Comparison of ENCODE assay signal across 8 cellular contexts in the genomic region with DNA sequence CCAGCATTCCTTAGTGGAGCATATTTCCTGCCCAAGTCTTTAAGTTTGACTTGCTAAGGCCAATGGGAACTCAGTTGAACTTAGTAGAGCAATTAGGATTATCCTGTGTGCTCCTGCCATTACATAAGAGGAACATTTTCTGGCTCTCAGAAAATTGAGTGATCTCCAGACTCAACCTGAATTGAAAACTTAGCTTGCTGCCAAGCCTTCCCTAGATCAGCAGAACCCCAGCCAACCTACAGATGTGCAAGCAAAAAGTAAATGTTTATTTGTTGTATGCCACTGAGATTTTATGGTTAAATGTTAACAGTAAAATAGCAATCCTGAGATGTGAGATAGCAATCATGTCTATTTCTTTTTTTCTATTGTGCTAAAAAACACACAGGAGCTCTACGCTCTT.
"Had no signal": no experiment of that assay in that cellular context is flagged by ENCODE, and none has a peak within 500 bp of the region (broad histone marks: within the 10 kb centered on the region; RNA-seq: fewer than 3 reads in every experiment).

No MANE protein-coding gene starts in this region.

- ATAC-seq: GM12878 had no signal

- FAIRE-seq: G401.6, GM12878, GM12891, GM12892, GM18507, GM19239 had no signal

- DNase-seq: GDM1, GF-D8 had no signal

- H3K4me3 ChIP-seq: GM12878 had no signal
